Comparison of ENCODE assay signal across 16 cellular contexts in genomic region chr12:7001921-7002591, GRCh38. TPM values are rescaled to one million over a fixed set of nuclear protein-coding genes. Genes with fewer than 3 reads are reported as not detected.
DNase-seq lines count a peak whose midpoint lies in the region; ATAC-seq, FAIRE-seq and TF ChIP-seq lines count a peak whose summit lies in the region.
"Had no signal": no experiment of that assay in that cellular context is flagged by ENCODE, and none has a peak within 500 bp of the region (broad histone marks: within the 10 kb centered on the region; RNA-seq: fewer than 3 reads in every experiment).

No MANE protein-coding gene starts in this region.

- no peak for FAIRE-seq in HepG2 (lab: Jason Lieb, UNC)
- FAIRE-seq in urothelium cell line (lab: Jason Lieb, UNC) = no peak

- ATAC-seq in HepG2 (no peak), omental fat pad (ENCODE audit: low FRiP score) (peak; percentile 60)

- 83% methylated on average over 7 of the region's 7 CpGs for WGBS in liver
- 93% methylated on average over 7 of the region's 7 CpGs for WGBS in HepG2 (ENCODE audit: low lambda C conversion rate)

- no peaks in the 10 kb centered on the region for H4K20me1 ChIP-seq in HepG2 (ENCODE audit: insufficient read depth, low read length)

- H3K4me1 ChIP-seq in liver (ENCODE audit: control insufficient read depth in 4 of 4, insufficient read depth in 4 of 4, low read length in 3 of 4) (peaks cover 5 to 24% (median 10%) of the 10 kb centered on the region in 4 donors), HepG2 (ENCODE audit: insufficient read depth, low read length) (peaks cover 25% of the 10 kb centered on the region)

- peak overlapping the region; percentile 37 for H3K4me3 Mint-ChIP-seq in dendritic cell treated with granulocyte-macrophage colony-stimulating factor and Interleukin-4, amounts not matched to agents 40 ng/mL and 50 ng/mL, for 4 days
- H3K4me3 Mint-ChIP-seq: CD4-positive, CD25-positive, alpha-beta regulatory T cell; HFFc6 had no signal

- DNase-seq in HepG2 (ENCODE audit: low spot score) = no peak
- DNase-seq in omental fat pad (ENCODE audit: low spot score) = no peak
- DNase-seq in GM20000 (ENCODE audit: low spot score) = no peak
- no peak for DNase-seq in NCI-H128 (lab: John Stamatoyannopoulos, UW; ENCODE audit: unreplicated experiment)
- DNase-seq in EL = no peak
- no peak for DNase-seq in urothelium cell line (ENCODE audit: low spot score)
- DNase-seq: CD4-positive, CD25-positive, alpha-beta regulatory T cell; HFFc6; MG63; NCI-H1092 treated with DMSO at 0.1 percent for 48 hours; NCI-H1694; NCI-H510A treated with DMSO at 0.1 percent for 48 hours; PC-9 had no signal

- H3K27ac ChIP-seq in liver (ENCODE audit: low read depth in 1 of 2, low read length in 2 of 2) (no peak overlapping the region), HepG2 (ENCODE audit: extremely low read length, insufficient read depth, low read length) (no peak overlapping the region)
- H3K27ac ChIP-seq: PC-9 had no signal

- no peak for TF ChIP-seq POLR2A in HepG2 (IDR thresholded peaks at IDR 0.05; ENCODE audit: insufficient read depth in 1 of 2, low read depth in 2 of 2, low read length in 2 of 2)

- POLR2A ChIA-PET in HepG2 (lab: Yijun Ruan, JAX) = interaction anchor here (0.9 to 4.3 kb wide), 3 partner anchors 14 to 21 kb away, joined by 3 to 19 read pairs (median 4); partner anchors contain the start of gene LPCAT3

- intact Hi-C loops in HepG2 (cut with micrococcal nuclease; ENCODE audit: unreplicated experiment) = no loop called here
- intact Hi-C loops in dendritic cell treated with granulocyte-macrophage colony-stimulating factor and Interleukin-4, amounts not matched to agents 40 ng/mL and 50 ng/mL, for 4 days (cut with micrococcal nuclease) = no loop called here

- CTCF ChIA-PET in HepG2 (lab: Yijun Ruan, JAX; ENCODE audit: low intra/inter-chr PET ratio, low total read pairs) = no interaction called here

- no peak overlapping the region for H2AFZ ChIP-seq in HepG2 (ENCODE audit: low read length)
- H2AFZ ChIP-seq: PC-9 had no signal

- H3K36me3 ChIP-seq in liver (ENCODE audit: control insufficient read depth in 4 of 4, insufficient read depth in 3 of 4, low read depth in 1 of 4, low read length in 3 of 4) = peaks cover 2 to 12% (median 6%) of the 10 kb centered on the region in 4 donors
- no peaks in the 10 kb centered on the region for H3K36me3 ChIP-seq in HepG2 (replicated peaks in 1 of 2; ENCODE audit: control insufficient read depth in 1 of 2, insufficient read depth in 2 of 2, low read length in 2 of 2)

- H3K9me3 Mint-ChIP-seq in dendritic cell treated with granulocyte-macrophage colony-stimulating factor and Interleukin-4, amounts not matched to agents 40 ng/mL and 50 ng/mL, for 4 days = no peaks in the 10 kb centered on the region
- H3K9me3 Mint-ChIP-seq: CD4-positive, CD25-positive, alpha-beta regulatory T cell; HFFc6 had no signal

- H3K9me3 ChIP-seq in liver (ENCODE audit: control insufficient read depth in 4 of 4, low read length in 3 of 4) = no peaks in the 10 kb centered on the region
- H3K9me3 ChIP-seq in HepG2 (ENCODE audit: low read length) = no peaks in the 10 kb centered on the region
- H3K9me3 ChIP-seq: MG63 had no signal

- no peak overlapping the region for H3K4me2 ChIP-seq in HepG2 (ENCODE audit: low read depth, low read length)
- H3K4me2 ChIP-seq: PC-9 had no signal

- in situ Hi-C loops in HepG2 (cut with HindIII; ENCODE audit: extremely low pct_ligation_motif_present, low pct_unique_long_range_greater_than_20kb) = no loop called here

- no peaks in the 10 kb centered on the region for H3K27me3 ChIP-seq in liver (ENCODE audit: control insufficient read depth in 4 of 4, insufficient read depth in 4 of 4, low read length in 3 of 4)
- H3K27me3 ChIP-seq in HepG2 (ENCODE audit: control insufficient read depth in 1 of 2, insufficient read depth in 2 of 2, low read length in 2 of 2) = no peaks in the 10 kb centered on the region
- H3K27me3 ChIP-seq: MG63 had no signal

- H3K79me2 ChIP-seq in HepG2 (ENCODE audit: insufficient read depth, low read length) = no peaks in the 10 kb centered on the region

- peaks cover 36% of the 10 kb centered on the region for H3K4me1 Mint-ChIP-seq in dendritic cell treated with granulocyte-macrophage colony-stimulating factor and Interleukin-4, amounts not matched to agents 40 ng/mL and 50 ng/mL, for 4 days (ENCODE audit: low read depth)

- H3K4me3 ChIP-seq in liver (ENCODE audit: low read depth in 1 of 3, low read length in 3 of 3) (no peak overlapping the region), HepG2 (replicated peaks in 1 of 3; ENCODE audit: insufficient read depth in 1 of 3, low read depth in 2 of 3, low read length in 3 of 3) (no peak overlapping the region)
- H3K4me3 ChIP-seq: MG63, PC-9 had no signal

- no TSS peak for BruUV-seq in HepG2 (replicated peaks; lab: Mats Ljungman, UMichigan)

- H3K9ac ChIP-seq in liver (ENCODE audit: low read depth in 1 of 2, low read length in 2 of 2) = no peak overlapping the region
- no peak overlapping the region for H3K9ac ChIP-seq in HepG2 (ENCODE audit: insufficient read depth, low read depth, low read length)

- no peak for TF ChIP-seq RAD21 in liver (IDR thresholded peaks at IDR 0.05)
- TF ChIP-seq RAD21 in HepG2 (CRISPR knock-in tag; IDR thresholded peaks at IDR 0.05) = no peak

- TF ChIP-seq EP300 in HepG2 (IDR thresholded peaks at IDR 0.05; ENCODE audit: low read depth in 2 of 2, low read length in 2 of 2) (no peak), HepG2 (CRISPR knock-in tag; IDR thresholded peaks at IDR 0.05; ENCODE audit: borderline replicate concordance) (no peak)

- peaks cover 29% of the 10 kb centered on the region for H3K36me3 Mint-ChIP-seq in dendritic cell treated with granulocyte-macrophage colony-stimulating factor and Interleukin-4, amounts not matched to agents 40 ng/mL and 50 ng/mL, for 4 days (ENCODE audit: low read depth)

- H3K27me3 Mint-ChIP-seq in dendritic cell treated with granulocyte-macrophage colony-stimulating factor and Interleukin-4, amounts not matched to agents 40 ng/mL and 50 ng/mL, for 4 days = no peaks in the 10 kb centered on the region
- H3K27me3 Mint-ChIP-seq: CD4-positive, CD25-positive, alpha-beta regulatory T cell had no signal

- peak overlapping the region; percentile 82 for H3K27ac Mint-ChIP-seq in dendritic cell treated with granulocyte-macrophage colony-stimulating factor and Interleukin-4, amounts not matched to agents 40 ng/mL and 50 ng/mL, for 4 days
- H3K27ac Mint-ChIP-seq: HFFc6 had no signal

- TF ChIP-seq CTCF in liver (IDR thresholded peaks at IDR 0.05; ENCODE audit: low read depth, low read length, missing input control) (no peak), HepG2 (CRISPR knock-in tag; IDR thresholded peaks at IDR 0.05) (no peak), omental fat pad (IDR thresholded peaks at IDR 0.05) (no peak), GM20000 (IDR thresholded peaks at IDR 0.05; ENCODE audit: extremely low read depth, missing control alignments) (no peak)

RNA-seq across cellular contexts. Expression of gene LPCAT3, which starts 16.2 kb away (rescaled TPM):
- total RNA-seq in liver = 10 to 100 TPM; 57.7 to 96.5 TPM
- 10 to 100 TPM; 41.9 to 96.3 TPM for polyA plus RNA-seq in liver
- 22.1 and 44.5 TPM in 2 replicates for total RNA-seq in HepG2 (2016; rRNA removed; fragmentation: Illumina TruSeq; extraction: Trizol)
- total RNA-seq in HepG2 (2016; cell fraction: cytosol; rRNA removed; fragmentation: Illumina TruSeq; extraction: Trizol; ENCODE audit: low read depth) = 15.6 and 16.1 TPM in 2 replicates
- total RNA-seq in HepG2 (2016; cell fraction: insoluble cytoplasmic fraction; rRNA removed; fragmentation: Illumina TruSeq; extraction: Trizol) = 19.8 and 46.9 TPM in 2 replicates
- total RNA-seq in HepG2 (2016; cell fraction: membrane; rRNA removed; fragmentation: Illumina TruSeq; extraction: Trizol) = 25.0 and 25.2 TPM in 2 replicates
- total RNA-seq in HepG2 (2016; cell fraction: nucleus; rRNA removed; fragmentation: Illumina TruSeq; extraction: Trizol) = 47.0 and 56.7 TPM in 2 replicates
- 62.7 and 64.3 TPM in 2 replicates for polyA plus RNA-seq in HepG2 (2011; rRNA removed)
- polyA plus RNA-seq in HepG2 (2011; cell fraction: cytosol; rRNA removed) = 50.0 and 61.5 TPM in 2 replicates
- 28.8 and 35.4 TPM in 2 replicates for polyA plus RNA-seq in HepG2 (2011; cell fraction: nucleus; rRNA removed)
- 34.6 and 45.3 TPM in 2 replicates for polyA plus RNA-seq in HepG2 (2012)
- 12.9 and 13.6 TPM in 2 replicates for polyA plus RNA-seq in HepG2 (2016; cell fraction: cytosol; fragmentation: Illumina TruSeq; extraction: Trizol; ENCODE audit: low read depth)
- polyA plus RNA-seq in HepG2 (2016; cell fraction: insoluble cytoplasmic fraction; fragmentation: Illumina TruSeq; extraction: Trizol; ENCODE audit: low read depth) = 25.6 and 31.4 TPM in 2 replicates
- polyA plus RNA-seq in HepG2 (2016; cell fraction: membrane; fragmentation: Illumina TruSeq; extraction: Trizol; ENCODE audit: low read depth) = 26.7 TPM in 2 replicates
- polyA plus RNA-seq in HepG2 (2016; cell fraction: nucleus; fragmentation: Illumina TruSeq; extraction: Trizol; ENCODE audit: insufficient read depth, low read depth) = 89.0 and 95.4 TPM in 2 replicates
- polyA minus RNA-seq in HepG2 (2011; rRNA and poly(A)+ RNA removed; ENCODE audit: low replicate concordance) = 92.1 and 114 TPM in 2 replicates
- polyA minus RNA-seq in HepG2 (2011; cell fraction: cytosol; rRNA and poly(A)+ RNA removed) = 27.7 TPM in 2 replicates
- polyA minus RNA-seq in HepG2 (2011; cell fraction: nucleus; rRNA and poly(A)+ RNA removed) = 34.9 and 49.9 TPM in 2 replicates
- total RNA-seq in omental fat pad = 10 to 100 TPM; 41.7 to 58.2 (median 47.9) TPM

RNA-seq across cellular contexts. Expression of gene EMG1, which starts 31.3 kb away (rescaled TPM):
- total RNA-seq in liver = 10 to 100 TPM; 14.7 to 18.0 TPM
- 10 to 100 TPM; 11.5 to 28.6 TPM for polyA plus RNA-seq in liver
- total RNA-seq in HepG2 (2016; rRNA removed; fragmentation: Illumina TruSeq; extraction: Trizol) = 130 and 190 TPM in 2 replicates
- total RNA-seq in HepG2 (2016; cell fraction: cytosol; rRNA removed; fragmentation: Illumina TruSeq; extraction: Trizol; ENCODE audit: low read depth) = 38.0 and 40.3 TPM in 2 replicates
- 130 and 206 TPM in 2 replicates for total RNA-seq in HepG2 (2016; cell fraction: insoluble cytoplasmic fraction; rRNA removed; fragmentation: Illumina TruSeq; extraction: Trizol)
- 62.9 and 63.2 TPM in 2 replicates for total RNA-seq in HepG2 (2016; cell fraction: membrane; rRNA removed; fragmentation: Illumina TruSeq; extraction: Trizol)
- 52.9 and 57.8 TPM in 2 replicates for total RNA-seq in HepG2 (2016; cell fraction: nucleus; rRNA removed; fragmentation: Illumina TruSeq; extraction: Trizol)
- polyA plus RNA-seq in HepG2 (2011; rRNA removed) = 57.7 and 76.3 TPM in 2 replicates
- 64.6 and 65.8 TPM in 2 replicates for polyA plus RNA-seq in HepG2 (2011; cell fraction: cytosol; rRNA removed)
- 29.6 and 30.6 TPM in 2 replicates for polyA plus RNA-seq in HepG2 (2011; cell fraction: nucleus; rRNA removed)
- 77.8 and 90.4 TPM in 2 replicates for polyA plus RNA-seq in HepG2 (2012)
- 33.8 and 36.4 TPM in 2 replicates for polyA plus RNA-seq in HepG2 (2016; cell fraction: cytosol; fragmentation: Illumina TruSeq; extraction: Trizol; ENCODE audit: low read depth)
- 134 and 149 TPM in 2 replicates for polyA plus RNA-seq in HepG2 (2016; cell fraction: insoluble cytoplasmic fraction; fragmentation: Illumina TruSeq; extraction: Trizol; ENCODE audit: low read depth)
- polyA plus RNA-seq in HepG2 (2016; cell fraction: membrane; fragmentation: Illumina TruSeq; extraction: Trizol; ENCODE audit: low read depth) = 37.6 and 40.6 TPM in 2 replicates
- 54.7 and 59.5 TPM in 2 replicates for polyA plus RNA-seq in HepG2 (2016; cell fraction: nucleus; fragmentation: Illumina TruSeq; extraction: Trizol; ENCODE audit: insufficient read depth, low read depth)
- polyA minus RNA-seq in HepG2 (2011; rRNA and poly(A)+ RNA removed; ENCODE audit: low replicate concordance) = 28.0 and 64.6 TPM in 2 replicates
- 16.4 and 18.5 TPM in 2 replicates for polyA minus RNA-seq in HepG2 (2011; cell fraction: cytosol; rRNA and poly(A)+ RNA removed)
- 29.6 and 33.3 TPM in 2 replicates for polyA minus RNA-seq in HepG2 (2011; cell fraction: nucleus; rRNA and poly(A)+ RNA removed)
- 10 to 100 TPM; 28.8 to 47.1 (median 30.8) TPM for total RNA-seq in omental fat pad

RNA-seq across cellular contexts. Expression of gene PHB2, which starts 31.6 kb away (rescaled TPM):
- 10 to 100 TPM; 82.7 to 99.1 TPM for total RNA-seq in liver
- polyA plus RNA-seq in liver = 100 to 1,000 TPM; 107 to 133 TPM
- 291 and 394 TPM in 2 replicates for total RNA-seq in HepG2 (2016; rRNA removed; fragmentation: Illumina TruSeq; extraction: Trizol)
- total RNA-seq in HepG2 (2016; cell fraction: cytosol; rRNA removed; fragmentation: Illumina TruSeq; extraction: Trizol; ENCODE audit: low read depth) = 224 and 243 TPM in 2 replicates
- total RNA-seq in HepG2 (2016; cell fraction: insoluble cytoplasmic fraction; rRNA removed; fragmentation: Illumina TruSeq; extraction: Trizol) = 284 and 404 TPM in 2 replicates
- 358 and 365 TPM in 2 replicates for total RNA-seq in HepG2 (2016; cell fraction: membrane; rRNA removed; fragmentation: Illumina TruSeq; extraction: Trizol)
- 232 and 256 TPM in 2 replicates for total RNA-seq in HepG2 (2016; cell fraction: nucleus; rRNA removed; fragmentation: Illumina TruSeq; extraction: Trizol)
- polyA plus RNA-seq in HepG2 (2011; rRNA removed) = 425 and 468 TPM in 2 replicates
- polyA plus RNA-seq in HepG2 (2011; cell fraction: cytosol; rRNA removed) = 471 and 553 TPM in 2 replicates
- 362 and 507 TPM in 2 replicates for polyA plus RNA-seq in HepG2 (2011; cell fraction: nucleus; rRNA removed)
- 214 and 248 TPM in 2 replicates for polyA plus RNA-seq in HepG2 (2012)
- polyA plus RNA-seq in HepG2 (2016; cell fraction: cytosol; fragmentation: Illumina TruSeq; extraction: Trizol; ENCODE audit: low read depth) = 212 and 232 TPM in 2 replicates
- 290 and 308 TPM in 2 replicates for polyA plus RNA-seq in HepG2 (2016; cell fraction: insoluble cytoplasmic fraction; fragmentation: Illumina TruSeq; extraction: Trizol; ENCODE audit: low read depth)
- polyA plus RNA-seq in HepG2 (2016; cell fraction: membrane; fragmentation: Illumina TruSeq; extraction: Trizol; ENCODE audit: low read depth) = 313 and 326 TPM in 2 replicates
- polyA plus RNA-seq in HepG2 (2016; cell fraction: nucleus; fragmentation: Illumina TruSeq; extraction: Trizol; ENCODE audit: insufficient read depth, low read depth) = 428 and 438 TPM in 2 replicates
- polyA minus RNA-seq in HepG2 (2011; rRNA and poly(A)+ RNA removed; ENCODE audit: low replicate concordance) = 299 and 308 TPM in 2 replicates
- polyA minus RNA-seq in HepG2 (2011; cell fraction: cytosol; rRNA and poly(A)+ RNA removed) = 80.4 and 95.3 TPM in 2 replicates
- 135 and 142 TPM in 2 replicates for polyA minus RNA-seq in HepG2 (2011; cell fraction: nucleus; rRNA and poly(A)+ RNA removed)
- total RNA-seq in omental fat pad = 100 to 1,000 TPM; 173 to 218 (median 189) TPM

RNA-seq across cellular contexts. Expression of gene PTPN6, which starts 50.9 kb away (rescaled TPM):
- total RNA-seq in liver (10 to 100 TPM; 19.7 to 41.0 TPM), HepG2 (2016; rRNA removed; fragmentation: Illumina TruSeq; extraction: Trizol) (9.5 and 10.6 TPM in 2 replicates), omental fat pad (10 to 100 TPM; 19.8 to 42.3 (median 35.9) TPM)
- polyA plus RNA-seq in liver (10 to 100 TPM; 15.2 to 19.4 TPM), HepG2 (2011; rRNA removed) (9.1 and 10.5 TPM in 2 replicates)
- 2.7 and 2.8 TPM in 2 replicates for total RNA-seq in HepG2 (2016; cell fraction: cytosol; rRNA removed; fragmentation: Illumina TruSeq; extraction: Trizol; ENCODE audit: low read depth)
- 9.8 and 10.6 TPM in 2 replicates for total RNA-seq in HepG2 (2016; cell fraction: insoluble cytoplasmic fraction; rRNA removed; fragmentation: Illumina TruSeq; extraction: Trizol)
- 5.0 and 5.3 TPM in 2 replicates for total RNA-seq in HepG2 (2016; cell fraction: membrane; rRNA removed; fragmentation: Illumina TruSeq; extraction: Trizol)
- total RNA-seq in HepG2 (2016; cell fraction: nucleus; rRNA removed; fragmentation: Illumina TruSeq; extraction: Trizol) = 6.1 and 6.3 TPM in 2 replicates
- polyA plus RNA-seq in HepG2 (2011; cell fraction: cytosol; rRNA removed) = 8.0 and 10.7 TPM in 2 replicates
- 13.2 and 17.8 TPM in 2 replicates for polyA plus RNA-seq in HepG2 (2011; cell fraction: nucleus; rRNA removed)
- 9.0 and 12.4 TPM in 2 replicates for polyA plus RNA-seq in HepG2 (2012)
- 1.6 and 1.7 TPM in 2 replicates for polyA plus RNA-seq in HepG2 (2016; cell fraction: cytosol; fragmentation: Illumina TruSeq; extraction: Trizol; ENCODE audit: low read depth)
- 8.9 and 12.5 TPM in 2 replicates for polyA plus RNA-seq in HepG2 (2016; cell fraction: insoluble cytoplasmic fraction; fragmentation: Illumina TruSeq; extraction: Trizol; ENCODE audit: low read depth)
- polyA plus RNA-seq in HepG2 (2016; cell fraction: membrane; fragmentation: Illumina TruSeq; extraction: Trizol; ENCODE audit: low read depth) = 3.1 and 4.4 TPM in 2 replicates
- polyA plus RNA-seq in HepG2 (2016; cell fraction: nucleus; fragmentation: Illumina TruSeq; extraction: Trizol; ENCODE audit: insufficient read depth, low read depth) = 17.8 and 18.0 TPM in 2 replicates
- 14.7 and 22.7 TPM in 2 replicates for polyA minus RNA-seq in HepG2 (2011; rRNA and poly(A)+ RNA removed; ENCODE audit: low replicate concordance)
- 10.0 and 10.3 TPM in 2 replicates for polyA minus RNA-seq in HepG2 (2011; cell fraction: cytosol; rRNA and poly(A)+ RNA removed)
- 4.1 and 4.2 TPM in 2 replicates for polyA minus RNA-seq in HepG2 (2011; cell fraction: nucleus; rRNA and poly(A)+ RNA removed)
- total RNA-seq: H4, HFFc6 had no signal

RNA-seq across cellular contexts. Expression of gene C12orf57, which starts 58.2 kb away (rescaled TPM):
- total RNA-seq in liver (10 to 100 TPM; 49.2 to 53.8 TPM), HepG2 (2016; rRNA removed; fragmentation: Illumina TruSeq; extraction: Trizol) (84.0 and 89.7 TPM in 2 replicates), omental fat pad (100 to 1,000 TPM; 280 to 555 (median 413) TPM)
- polyA plus RNA-seq in liver (100 to 1,000 TPM in 1 of 2 donors, 10 to 100 TPM in 1; 77.7 to 193 TPM), HepG2 (2011; rRNA removed) (287 and 302 TPM in 2 replicates)
- 98.3 and 102 TPM in 2 replicates for total RNA-seq in HepG2 (2016; cell fraction: cytosol; rRNA removed; fragmentation: Illumina TruSeq; extraction: Trizol; ENCODE audit: low read depth)
- 84.2 and 105 TPM in 2 replicates for total RNA-seq in HepG2 (2016; cell fraction: insoluble cytoplasmic fraction; rRNA removed; fragmentation: Illumina TruSeq; extraction: Trizol)
- 106 and 113 TPM in 2 replicates for total RNA-seq in HepG2 (2016; cell fraction: membrane; rRNA removed; fragmentation: Illumina TruSeq; extraction: Trizol)
- 42.1 and 43.4 TPM in 2 replicates for total RNA-seq in HepG2 (2016; cell fraction: nucleus; rRNA removed; fragmentation: Illumina TruSeq; extraction: Trizol)
- 405 and 458 TPM in 2 replicates for polyA plus RNA-seq in HepG2 (2011; cell fraction: cytosol; rRNA removed)
- polyA plus RNA-seq in HepG2 (2011; cell fraction: nucleus; rRNA removed) = 151 and 164 TPM in 2 replicates
- 75.2 and 129 TPM in 2 replicates for polyA plus RNA-seq in HepG2 (2012)
- 86.1 and 87.7 TPM in 2 replicates for polyA plus RNA-seq in HepG2 (2016; cell fraction: cytosol; fragmentation: Illumina TruSeq; extraction: Trizol; ENCODE audit: low read depth)
- polyA plus RNA-seq in HepG2 (2016; cell fraction: insoluble cytoplasmic fraction; fragmentation: Illumina TruSeq; extraction: Trizol; ENCODE audit: low read depth) = 98.5 and 104 TPM in 2 replicates
- polyA plus RNA-seq in HepG2 (2016; cell fraction: membrane; fragmentation: Illumina TruSeq; extraction: Trizol; ENCODE audit: low read depth) = 96.1 and 98.2 TPM in 2 replicates
- polyA plus RNA-seq in HepG2 (2016; cell fraction: nucleus; fragmentation: Illumina TruSeq; extraction: Trizol; ENCODE audit: insufficient read depth, low read depth) = 57.2 and 57.4 TPM in 2 replicates
- 93.0 and 145 TPM in 2 replicates for polyA minus RNA-seq in HepG2 (2011; rRNA and poly(A)+ RNA removed; ENCODE audit: low replicate concordance)
- polyA minus RNA-seq in HepG2 (2011; cell fraction: cytosol; rRNA and poly(A)+ RNA removed) = 36.8 and 41.7 TPM in 2 replicates
- polyA minus RNA-seq in HepG2 (2011; cell fraction: nucleus; rRNA and poly(A)+ RNA removed) = 37.5 and 38.8 TPM in 2 replicates
